In the genomic region with DNA sequence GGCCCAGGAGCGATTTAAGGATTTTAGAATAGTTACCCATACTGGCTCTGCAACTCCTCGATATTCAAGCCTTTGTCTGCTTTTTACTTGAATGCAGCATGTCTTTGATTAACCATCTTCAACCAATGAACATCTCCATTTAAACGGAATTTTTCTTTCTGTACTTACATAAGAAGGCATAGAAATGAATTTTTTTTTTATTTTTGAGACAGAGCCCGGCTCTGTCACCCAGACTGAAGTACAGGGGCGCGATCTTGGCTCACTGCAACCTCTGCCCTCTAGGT, we compare ENCODE assay signal across 1 cellular context.
TF ChIP-seq lines count a peak whose summit lies in the region.

No MANE protein-coding gene starts in this region.

TF ChIP-seq in HEK293, 187 proteins besides CTCF, POLR2A, EP300 and RAD21 (continued from another document):
- TF ChIP-seq, protein P1, sequence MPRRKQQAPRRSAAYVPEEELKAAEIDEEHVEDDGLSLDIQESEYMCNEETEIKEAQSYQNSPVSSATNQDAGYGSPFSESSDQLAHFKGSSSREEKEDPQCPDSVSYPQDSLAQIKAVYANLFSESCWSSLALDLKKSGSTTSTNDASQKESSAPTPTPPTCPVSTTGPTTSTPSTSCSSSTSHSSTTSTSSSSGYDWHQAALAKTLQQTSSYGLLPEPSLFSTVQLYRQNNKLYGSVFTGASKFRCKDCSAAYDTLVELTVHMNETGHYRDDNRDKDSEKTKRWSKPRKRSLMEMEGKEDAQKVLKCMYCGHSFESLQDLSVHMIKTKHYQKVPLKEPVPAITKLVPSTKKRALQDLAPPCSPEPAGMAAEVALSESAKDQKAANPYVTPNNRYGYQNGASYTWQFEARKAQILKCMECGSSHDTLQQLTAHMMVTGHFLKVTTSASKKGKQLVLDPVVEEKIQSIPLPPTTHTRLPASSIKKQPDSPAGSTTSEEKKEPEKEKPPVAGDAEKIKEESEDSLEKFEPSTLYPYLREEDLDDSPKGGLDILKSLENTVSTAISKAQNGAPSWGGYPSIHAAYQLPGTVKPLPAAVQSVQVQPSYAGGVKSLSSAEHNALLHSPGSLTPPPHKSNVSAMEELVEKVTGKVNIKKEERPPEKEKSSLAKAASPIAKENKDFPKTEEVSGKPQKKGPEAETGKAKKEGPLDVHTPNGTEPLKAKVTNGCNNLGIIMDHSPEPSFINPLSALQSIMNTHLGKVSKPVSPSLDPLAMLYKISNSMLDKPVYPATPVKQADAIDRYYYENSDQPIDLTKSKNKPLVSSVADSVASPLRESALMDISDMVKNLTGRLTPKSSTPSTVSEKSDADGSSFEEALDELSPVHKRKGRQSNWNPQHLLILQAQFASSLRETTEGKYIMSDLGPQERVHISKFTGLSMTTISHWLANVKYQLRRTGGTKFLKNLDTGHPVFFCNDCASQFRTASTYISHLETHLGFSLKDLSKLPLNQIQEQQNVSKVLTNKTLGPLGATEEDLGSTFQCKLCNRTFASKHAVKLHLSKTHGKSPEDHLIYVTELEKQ (tag by site-specific recombination; IDR thresholded peaks at IDR 0.05; ENCODE audit: borderline replicate concordance), result no peak
- TF ChIP-seq, protein P2, sequence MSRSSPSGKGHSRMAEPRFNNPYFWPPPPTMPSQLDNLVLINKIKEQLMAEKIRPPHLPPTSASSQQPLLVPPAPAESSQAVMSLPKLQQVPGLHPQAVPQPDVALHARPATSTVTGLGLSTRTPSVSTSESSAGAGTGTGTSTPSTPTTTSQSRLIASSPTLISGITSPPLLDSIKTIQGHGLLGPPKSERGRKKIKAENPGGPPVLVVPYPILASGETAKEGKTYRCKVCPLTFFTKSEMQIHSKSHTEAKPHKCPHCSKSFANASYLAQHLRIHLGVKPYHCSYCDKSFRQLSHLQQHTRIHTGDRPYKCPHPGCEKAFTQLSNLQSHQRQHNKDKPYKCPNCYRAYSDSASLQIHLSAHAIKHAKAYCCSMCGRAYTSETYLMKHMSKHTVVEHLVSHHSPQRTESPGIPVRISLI (tag by site-specific recombination; IDR thresholded peaks at IDR 0.05), result 0 out of 2 replicates have a peak, but pooled peaks have one; percentile 26
- TF ChIP-seq ZNF707 (tag by site-specific recombination; IDR thresholded peaks at IDR 0.05), result no peak
- TF ChIP-seq, protein P3, sequence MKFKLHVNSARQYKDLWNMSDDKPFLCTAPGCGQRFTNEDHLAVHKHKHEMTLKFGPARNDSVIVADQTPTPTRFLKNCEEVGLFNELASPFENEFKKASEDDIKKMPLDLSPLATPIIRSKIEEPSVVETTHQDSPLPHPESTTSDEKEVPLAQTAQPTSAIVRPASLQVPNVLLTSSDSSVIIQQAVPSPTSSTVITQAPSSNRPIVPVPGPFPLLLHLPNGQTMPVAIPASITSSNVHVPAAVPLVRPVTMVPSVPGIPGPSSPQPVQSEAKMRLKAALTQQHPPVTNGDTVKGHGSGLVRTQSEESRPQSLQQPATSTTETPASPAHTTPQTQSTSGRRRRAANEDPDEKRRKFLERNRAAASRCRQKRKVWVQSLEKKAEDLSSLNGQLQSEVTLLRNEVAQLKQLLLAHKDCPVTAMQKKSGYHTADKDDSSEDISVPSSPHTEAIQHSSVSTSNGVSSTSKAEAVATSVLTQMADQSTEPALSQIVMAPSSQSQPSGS (tag by site-specific recombination; IDR thresholded peaks at IDR 0.05; ENCODE audit: low read depth), result no peak
- TF ChIP-seq ZNF549 (tag by site-specific recombination; IDR thresholded peaks at IDR 0.05), result no peak
- no peak for TF ChIP-seq HOXC10 (CRISPR knock-in tag; IDR thresholded peaks at IDR 0.05)
- no peak for TF ChIP-seq ZNF23 (tag by site-specific recombination; IDR thresholded peaks at IDR 0.05; ENCODE audit: borderline replicate concordance)
- TF ChIP-seq, protein P4, sequence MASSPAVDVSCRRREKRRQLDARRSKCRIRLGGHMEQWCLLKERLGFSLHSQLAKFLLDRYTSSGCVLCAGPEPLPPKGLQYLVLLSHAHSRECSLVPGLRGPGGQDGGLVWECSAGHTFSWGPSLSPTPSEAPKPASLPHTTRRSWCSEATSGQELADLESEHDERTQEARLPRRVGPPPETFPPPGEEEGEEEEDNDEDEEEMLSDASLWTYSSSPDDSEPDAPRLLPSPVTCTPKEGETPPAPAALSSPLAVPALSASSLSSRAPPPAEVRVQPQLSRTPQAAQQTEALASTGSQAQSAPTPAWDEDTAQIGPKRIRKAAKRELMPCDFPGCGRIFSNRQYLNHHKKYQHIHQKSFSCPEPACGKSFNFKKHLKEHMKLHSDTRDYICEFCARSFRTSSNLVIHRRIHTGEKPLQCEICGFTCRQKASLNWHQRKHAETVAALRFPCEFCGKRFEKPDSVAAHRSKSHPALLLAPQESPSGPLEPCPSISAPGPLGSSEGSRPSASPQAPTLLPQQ (tag by site-specific recombination; IDR thresholded peaks at IDR 0.05), result peak; percentile 3; the same call in 1 of the 2 replicates
- TF ChIP-seq ZNF350 (tag by site-specific recombination; IDR thresholded peaks at IDR 0.05), result no peak
- TF ChIP-seq ZNF202 (tag by site-specific recombination; IDR thresholded peaks at IDR 0.05; ENCODE audit: borderline replicate concordance), result no peak
